10 cellular contexts compared by ENCODE assay signal in the genomic region with DNA sequence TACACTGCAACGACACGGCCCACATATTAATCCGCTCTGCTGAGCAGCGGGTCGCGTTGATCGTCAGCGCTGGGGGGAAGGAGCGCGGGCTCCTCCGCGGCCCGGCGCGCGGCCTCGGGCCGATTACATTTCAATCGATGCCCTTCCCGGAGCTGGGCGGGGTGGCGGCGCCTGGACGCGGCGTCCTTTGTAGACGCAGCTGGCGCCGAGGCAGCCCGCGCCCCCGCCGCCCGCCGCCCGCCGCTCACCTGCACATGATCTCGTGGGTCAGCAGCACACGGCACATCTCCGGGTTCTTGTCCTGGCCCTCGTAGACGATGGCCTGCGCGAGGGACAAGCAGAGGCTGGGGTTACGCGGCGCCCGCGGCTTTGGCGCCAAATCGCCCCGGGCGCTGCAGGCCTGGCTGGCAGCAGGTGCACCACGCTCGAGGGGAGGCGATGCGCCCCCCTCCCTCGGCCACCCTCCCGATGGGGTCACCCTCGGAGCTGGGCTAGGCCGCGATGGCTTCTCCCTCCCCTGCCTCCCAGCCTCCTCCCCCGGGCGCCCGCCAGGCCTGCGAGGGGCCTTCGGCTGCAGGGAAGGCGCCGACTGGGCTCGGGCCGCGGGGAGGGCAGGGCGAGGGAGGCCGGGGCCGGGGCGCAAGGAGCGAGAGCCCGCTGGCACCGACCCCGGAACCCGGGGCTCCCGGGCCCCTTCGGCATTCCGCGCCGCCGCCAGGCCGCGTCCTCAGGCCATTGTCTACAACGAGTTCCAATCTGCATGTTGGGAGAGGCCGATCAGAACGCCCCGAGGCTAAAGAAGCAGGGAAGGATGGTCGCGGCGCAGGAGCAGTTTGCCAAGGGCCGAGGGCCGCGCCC. TPM values are rescaled to one million over a fixed set of nuclear protein-coding genes. Genes with fewer than 3 reads are reported as not detected.
A peak's percentile ranks its signal among the peaks of the same experiment; 100 is the strongest.
DNase-seq lines count a peak whose midpoint lies in the region; ATAC-seq and TF ChIP-seq lines count a peak whose summit lies in the region.
"Had no signal": no experiment of that assay in that cellular context is flagged by ENCODE, and none has a peak within 500 bp of the region (broad histone marks: within the 10 kb centered on the region; RNA-seq: fewer than 3 reads in every experiment).

No MANE protein-coding gene starts in this region.

- peak overlapping the region; percentile 80 to 94 (median 92) for H3K27ac ChIP-seq in heart right ventricle

- peaks cover 68 to 79% of the 10 kb centered on the region in 2 donors for H3K27me3 Mint-ChIP-seq in T-cell

- no peaks in the 10 kb centered on the region for H3K36me3 Mint-ChIP-seq in T-cell

- peak overlapping the region; percentile 48 to 65 (median 61) for H3K4me3 Mint-ChIP-seq in T-cell

- peak overlapping the region in 1 of 2 donors; percentile 61 for H3K27ac Mint-ChIP-seq in T-cell

- CTCF ChIA-PET in T-cell (lab: Charles Lee) = no interaction called here

- peak overlapping the region; percentile 29 to 91 (median 73) for H3K4me3 ChIP-seq in heart right ventricle

- H3K9me3 Mint-ChIP-seq in T-cell = peaks cover 0 to 5% (median 3%) of the 10 kb centered on the region in 3 donors

- POLR2A ChIA-PET in T-cell (lab: Charles Lee) = no interaction called here

- WGBS in heart right ventricle, 2 donors = 2 to 4% methylated on average over 85 to 99 of the region's 99 CpGs

- H3K9me3 ChIP-seq in heart right ventricle = no peaks in the 10 kb centered on the region

- peaks cover 0 to 94% (median 64%) of the 10 kb centered on the region in 7 donors for H3K27me3 ChIP-seq in heart right ventricle

- TF ChIP-seq CTCF in heart right ventricle (IDR thresholded peaks at IDR 0.05) = no peak

- peaks cover 0 to 56% (median 27%) of the 10 kb centered on the region in 9 donors for H3K4me1 ChIP-seq in heart right ventricle

- peaks cover 0 to 8% (median 0%) of the 10 kb centered on the region in 9 donors for H3K36me3 ChIP-seq in heart right ventricle

- intact Hi-C loops in heart right ventricle (cut with DNase I) = loop anchor here in 2 of 10 donors (5.0 to 10.0 kb wide), 3 partner anchors 67 to 1034 kb away; no protein-coding TSS in a partner anchor
- intact Hi-C loops in sciatic nerve (cut with DNase I) = no loop called here

- DNase-seq in DMS79 (lab: John Stamatoyannopoulos, UW) (peak; percentile 10), T-cell (no peak), heart right ventricle (no peak), sciatic nerve (ENCODE audit: low spot score) (peak; percentile 57), SIG-M5 (lab: John Stamatoyannopoulos, UW) (no peak), NCI-H2029 treated with DMSO at 0.1 percent for 48 hours (lab: John Stamatoyannopoulos, UW) (no peak), HUDEP-2 (lab: John Stamatoyannopoulos, UW; ENCODE audit: unreplicated experiment in 76 of 76) (no peak), DMS114 treated with DMSO at 0.1 percent for 48 hours (lab: John Stamatoyannopoulos, UW; ENCODE audit: unreplicated experiment) (no peak)

- ATAC-seq in T-cell (replicated peaks in 1 of 4) = peak in 1 of 4 experiments; percentile 44
- peak in 5 of 8 donors; percentile 8 to 12 (median 9) for ATAC-seq in heart right ventricle
- ATAC-seq in sciatic nerve = peak; percentile 2
- ATAC-seq: HCT116, Panc1 had no signal

- peaks cover 25 to 34% (median 26%) of the 10 kb centered on the region in 3 donors for H3K4me1 Mint-ChIP-seq in T-cell

RNA-seq across cellular contexts. Expression of a gene that starts 5.2 kb away (rescaled TPM):
- total RNA-seq in T-cell = not detected
- total RNA-seq in heart right ventricle = 10 to 100 TPM in 1 of 10 donors, 1 to 10 TPM in 9; 4.3 to 12.2 (median 5.6) TPM
- polyA plus RNA-seq in heart right ventricle = 10 to 100 TPM in 1 of 2 donors, 1 to 10 TPM in 1; 3.9 to 10.7 TPM
- total RNA-seq in sciatic nerve = 38.9 TPM

Comparison
In these comparisons a context has a peak if more than half of its experiments do, and no peak if none do; other contexts are left out.
1. DNase-seq: peak in DMS79 (single experiment) and sciatic nerve (single experiment); none in T-cell (0 of 34), heart right ventricle (0 of 2), SIG-M5 (single experiment), NCI-H2029 treated with DMSO at 0.1 percent for 48 hours (single experiment), HUDEP-2 (0 of 76) and DMS114 treated with DMSO at 0.1 percent for 48 hours (single experiment).
2. RNA of a gene that starts 5.2 kb away (total RNA-seq): 38.9 TPM in sciatic nerve (single experiment) and 4.3 to 12.2 TPM in heart right ventricle; not detected in T-cell; every median in the first group is over 4 times any median in the second.